ENCODE assay signal across 8 cellular contexts in genomic region chr9:110578896-110579752, GRCh38. TPM values are rescaled to one million over a fixed set of nuclear protein-coding genes. Genes with fewer than 3 reads are reported as not detected.
DNase-seq lines count a peak whose midpoint lies in the region; ATAC-seq and TF ChIP-seq lines count a peak whose summit lies in the region.

TSS of gene SVEP1 (minus strand) at chr9:110579741. CDS start at chr9:110579543, 198 bp downstream.

- H3K4me1 Mint-ChIP-seq in activated CD8-positive, alpha-beta memory T cell treated with anti-CD3 and anti-CD28 coated beads, Interleukin-2, amount 10 ng/mL, durations not matched to agents 7 days and 5 days: peaks cover 2% of the 10 kb centered on the region

- POLR2A ChIA-PET in PC-3 (lab: Charles Lee; ENCODE audit: unreplicated experiment): no interaction called here

- no peaks in the 10 kb centered on the region for H3K36me3 Mint-ChIP-seq in activated CD8-positive, alpha-beta memory T cell treated with anti-CD3 and anti-CD28 coated beads, Interleukin-2, amount 10 ng/mL, durations not matched to agents 7 days and 5 days

- H2AFZ ChIP-seq in PC-3 (ENCODE audit: low read length): no peak within 1 kb of the TSS

- TF ChIP-seq POLR2A in transverse colon (IDR thresholded peaks at IDR 0.05): no peak

- no peak for ATAC-seq in PC-3
- ATAC-seq in activated CD8-positive, alpha-beta memory T cell treated with anti-CD3 and anti-CD28 coated beads, Interleukin-2, amount 10 ng/mL, durations not matched to agents 7 days and 5 days: no peak
- ATAC-seq in HG03095 (IDR thresholded peaks at IDR 0.05; ENCODE audit: unreplicated experiment): no peak

- H3K4me1 ChIP-seq in PC-3 (ENCODE audit: insufficient read depth, low read length) (peaks cover 10% of the 10 kb centered on the region; the same call in 1 of the 2 replicates), esophagus (ENCODE audit: control insufficient read depth in 2 of 2, insufficient read depth in 2 of 2, low read length in 1 of 2) (peaks cover 6 to 8% of the 10 kb centered on the region in 2 donors), transverse colon (peaks cover 0 to 14% (median 7%) of the 10 kb centered on the region in 4 donors)

- H3K9me2 ChIP-seq in PC-3 (replicated peaks; ENCODE audit: low read length): no peaks in the 10 kb centered on the region

- in situ Hi-C loops in transverse colon (cut with MboI; ENCODE audit: low pct_ligation_motif_present in 1 of 4, low pct_unique_long_range_greater_than_20kb in 1 of 4, low sequenced_read_pairs in 3 of 4): no loop called here

- no peaks in the 10 kb centered on the region for H3K9me3 Mint-ChIP-seq in activated CD8-positive, alpha-beta memory T cell treated with anti-CD3 and anti-CD28 coated beads, Interleukin-2, amount 10 ng/mL, durations not matched to agents 7 days and 5 days (ENCODE audit: low read depth)

- H3K9me3 ChIP-seq in PC-3 (ENCODE audit: low read length) (no peaks in the 10 kb centered on the region), esophagus (ENCODE audit: control insufficient read depth in 2 of 2, insufficient read depth in 1 of 2, low read depth in 1 of 2, low read length in 1 of 2) (peaks cover 0 to 2% of the 10 kb centered on the region in 2 donors), transverse colon (no peaks in the 10 kb centered on the region)

- BruUV-seq in PC-3 (replicated peaks; lab: Mats Ljungman, UMichigan): no TSS peak

- 0 out of 2 replicates have a peak within 1 kb of the TSS, but pooled peaks have one; percentile 14 for H3K4me2 ChIP-seq in PC-3 (ENCODE audit: low read length)

- intact Hi-C loops in PC-3 (cut with micrococcal nuclease) (no loop called here), transverse colon (cut with DNase I; ENCODE audit: low total_unique reads) (no loop called here)

- 2 to 3% methylated on average over 88 to 99 of the region's 99 CpGs for WGBS in esophagus, 2 donors
- 7% methylated on average over 88 of the region's 99 CpGs; no CpG with 5 or more reads in 1 of the 2 donors for WGBS in transverse colon (ENCODE audit: low coverage in 1 of 2), 2 donors

- no peaks in the 10 kb centered on the region for H3K79me2 ChIP-seq in PC-3 (ENCODE audit: low read length)

- DNase-seq in Daoy (ENCODE audit: low read depth) (peak; percentile 75), PC-3 (no peak), mesenteric fat pad (ENCODE audit: low spot score) (peak; percentile 90), transverse colon (no peak), T-helper 9 cell (no peak)
- no peak for DNase-seq in activated CD8-positive, alpha-beta memory T cell treated with anti-CD3 and anti-CD28 coated beads, Interleukin-2, amount 10 ng/mL, durations not matched to agents 7 days and 5 days

- no peak within 1 kb of the TSS for H3K4me3 Mint-ChIP-seq in activated CD8-positive, alpha-beta memory T cell treated with anti-CD3 and anti-CD28 coated beads, Interleukin-2, amount 10 ng/mL, durations not matched to agents 7 days and 5 days

- CTCF ChIA-PET in PC-3 (lab: Charles Lee): no interaction called here
- CTCF ChIA-PET in activated CD8-positive, alpha-beta memory T cell treated with anti-CD3 and anti-CD28 coated beads, Interleukin-2, amount 10 ng/mL, durations not matched to agents 7 days and 5 days (lab: Charles Lee): no interaction called here

- no peak for TF ChIP-seq CTCF in PC-3 (conservative IDR thresholded peaks at IDR 0.05; ENCODE audit: low read depth, low read length)
- no peak for TF ChIP-seq CTCF in transverse colon (IDR thresholded peaks at IDR 0.05)

- H3K27me3 ChIP-seq in PC-3 (ENCODE audit: low read length) (no peaks in the 10 kb centered on the region), esophagus (ENCODE audit: control insufficient read depth in 1 of 2, insufficient read depth in 2 of 2, low read length in 2 of 2) (peaks cover 4 to 10% of the 10 kb centered on the region in 2 donors), transverse colon (peaks cover 62% of the 10 kb centered on the region)

- no peak within 1 kb of the TSS for H3K27ac Mint-ChIP-seq in activated CD8-positive, alpha-beta memory T cell treated with anti-CD3 and anti-CD28 coated beads, Interleukin-2, amount 10 ng/mL, durations not matched to agents 7 days and 5 days

- H3F3A ChIP-seq in PC-3 (ENCODE audit: low read length, unreplicated experiment): no peaks in the 10 kb centered on the region

- H3K9ac ChIP-seq in PC-3 (ENCODE audit: low read length): no peak within 1 kb of the TSS

- no peak for TF ChIP-seq EP300 in transverse colon (IDR thresholded peaks at IDR 0.05; ENCODE audit: low read depth)

- H4K20me1 ChIP-seq in PC-3 (ENCODE audit: low read length): no peaks in the 10 kb centered on the region

- H3K4me3 ChIP-seq in PC-3 (ENCODE audit: low read length): no peak within 1 kb of the TSS
- H3K4me3 ChIP-seq in esophagus (ENCODE audit: low read depth in 1 of 2, low read length in 2 of 2): peak within 1 kb of the TSS; percentile 46 to 54
- peak within 1 kb of the TSS; percentile 24 to 54 (median 39) for H3K4me3 ChIP-seq in transverse colon

- no peak within 1 kb of the TSS for H3K27ac ChIP-seq in PC-3 (ENCODE audit: low read length)
- peak within 1 kb of the TSS; percentile 47 to 51 for H3K27ac ChIP-seq in esophagus (ENCODE audit: low read depth in 2 of 2, low read length in 1 of 2)
- peak within 1 kb of the TSS; percentile 63 to 80 (median 74) for H3K27ac ChIP-seq in transverse colon

- peaks cover 37% of the 10 kb centered on the region for H3K27me3 Mint-ChIP-seq in activated CD8-positive, alpha-beta memory T cell treated with anti-CD3 and anti-CD28 coated beads, Interleukin-2, amount 10 ng/mL, durations not matched to agents 7 days and 5 days

- H3K36me3 ChIP-seq in PC-3 (ENCODE audit: low read depth, low read length) (no peaks in the 10 kb centered on the region), esophagus (ENCODE audit: control insufficient read depth in 2 of 2, insufficient read depth in 2 of 2, low read length in 1 of 2) (no peaks in the 10 kb centered on the region), transverse colon (no peaks in the 10 kb centered on the region)

RNA-seq across cellular contexts. Expression of gene SVEP1, which starts in this region (rescaled TPM):
- 0.86 and 1.3 TPM in 2 replicates for total RNA-seq in Daoy (2014; rRNA removed; shearing (Covaris generic))
- total RNA-seq in PC-3 (2014; rRNA removed) (0.04 and 0.17 TPM in 2 replicates), mesenteric fat pad (359 TPM), transverse colon (10 to 100 TPM; 13.9 to 26.8 (median 17.4) TPM)
- polyA plus RNA-seq in esophagus: under 1 TPM; 0.18 to 0.71 TPM
- total RNA-seq in activated CD8-positive, alpha-beta memory T cell treated with anti-CD3 and anti-CD28 coated beads, Interleukin-2, amount 10 ng/mL, durations not matched to agents 7 days and 5 days: not detected

Comparison
In these comparisons a context has a peak if more than half of its experiments do, and no peak if none do; other contexts are left out.
1. RNA of gene SVEP1 (total RNA-seq): 359 TPM in mesenteric fat pad (single experiment); 13.9 to 26.8 TPM in transverse colon, 0.86 to 1.3 TPM in Daoy, 0.04 to 0.17 TPM in PC-3 and not detected in activated CD8-positive, alpha-beta memory T cell treated with anti-CD3 and anti-CD28 coated beads, Interleukin-2, amount 10 ng/mL, durations not matched to agents 7 days and 5 days; every median in the first group is over 10 times any median in the second.
2. DNase-seq: peak in Daoy (single experiment) and mesenteric fat pad (single experiment); none in PC-3 (single experiment), transverse colon (single experiment), activated CD8-positive, alpha-beta memory T cell treated with anti-CD3 and anti-CD28 coated beads, Interleukin-2, amount 10 ng/mL, durations not matched to agents 7 days and 5 days (single experiment) and T-helper 9 cell (single experiment).